ENCODE assay signal across 14 cellular contexts in the genomic region with DNA sequence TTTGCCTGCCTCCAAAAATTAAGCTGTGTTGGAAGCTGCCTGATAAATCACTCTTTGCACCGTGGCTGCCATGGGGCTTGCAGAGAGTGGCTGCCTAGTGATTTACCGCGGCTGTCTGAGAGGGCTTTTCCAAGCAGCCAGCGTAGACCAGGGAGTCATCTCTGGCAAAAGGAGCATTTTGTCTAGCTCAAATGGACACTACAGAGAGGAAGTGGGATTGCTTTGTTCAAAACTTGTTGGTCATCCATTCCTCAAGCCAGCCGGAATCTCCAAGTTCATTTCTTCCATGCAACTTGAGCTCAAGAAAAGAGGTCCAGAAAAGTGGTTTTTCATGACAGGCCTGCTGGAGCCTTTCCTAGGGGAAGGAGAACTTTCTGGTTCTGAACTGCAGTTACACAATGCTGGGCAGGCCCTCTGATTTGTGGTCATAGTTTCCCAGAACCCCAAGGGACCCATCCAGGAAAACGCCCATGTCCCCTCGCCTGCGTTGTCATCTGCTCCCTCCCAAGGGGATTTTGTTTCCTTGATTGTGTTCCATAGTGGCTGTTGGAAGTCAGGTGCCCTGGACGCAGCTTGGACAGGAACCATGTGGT.
DNase-seq lines count a peak whose midpoint lies in the region; TF ChIP-seq lines count a peak whose summit lies in the region.
"Had no signal": no experiment of that assay in that cellular context is flagged by ENCODE, and none has a peak within 500 bp of the region (broad histone marks: within the 10 kb centered on the region; RNA-seq: fewer than 3 reads in every experiment).

No MANE protein-coding gene starts in this region.

- H3K4me1 Mint-ChIP-seq in nephron: peaks cover 49% of the 10 kb centered on the region
- no peaks in the 10 kb centered on the region for H3K4me1 Mint-ChIP-seq in activated CD4-positive, alpha-beta T cell treated with anti-CD3 and anti-CD28 coated beads, Interleukin-2, amount 10 ng/mL, durations not matched to agents 24 days and 14 days

- H3K4me1 ChIP-seq in transverse colon: peaks cover 0 to 2% (median under 1%) of the 10 kb centered on the region in 4 donors
- H3K4me1 ChIP-seq: Caco-2 had no signal

- no peaks in the 10 kb centered on the region for H3K9me3 Mint-ChIP-seq in nephron
- no peaks in the 10 kb centered on the region for H3K9me3 Mint-ChIP-seq in activated CD4-positive, alpha-beta T cell treated with anti-CD3 and anti-CD28 coated beads, Interleukin-2, amount 10 ng/mL, durations not matched to agents 24 days and 14 days
- H3K9me3 Mint-ChIP-seq: natural killer cell; stimulated activated naive B cell treated with anti-CD40 and anti-IgM and Interleukin-4, amounts not matched to agents 10 μg/mL and 1 μg/mL and 100 μg/mL, for 72 hours had no signal

- intact Hi-C loops in transverse colon (cut with DNase I; ENCODE audit: low total_unique reads): loop anchor here (10.0 kb wide), 1 partner anchor 100 kb away; no protein-coding TSS in a partner anchor
- intact Hi-C loops in activated CD4-positive, alpha-beta T cell treated with anti-CD3 and anti-CD28 coated beads, Interleukin-2, amount 10 ng/mL, durations not matched to agents 24 days and 14 days (cut with micrococcal nuclease): no loop called here

- peak overlapping the region; percentile 16 for H3K27ac ChIP-seq in adipose tissue (ENCODE audit: low read depth, low read length)
- peak overlapping the region; percentile 54 to 67 (median 55) for H3K27ac ChIP-seq in transverse colon

- TF ChIP-seq CTCF in fibroblast of villous mesenchyme (IDR thresholded peaks at IDR 0.05; ENCODE audit: insufficient read depth, low read depth, low read length): no peak
- no peak for TF ChIP-seq CTCF in nephron (IDR thresholded peaks at IDR 0.05; ENCODE audit: unreplicated experiment in 3 of 3)
- TF ChIP-seq CTCF in transverse colon (IDR thresholded peaks at IDR 0.05): no peak

- no peaks in the 10 kb centered on the region for H3K36me3 Mint-ChIP-seq in nephron (ENCODE audit: low read depth)
- H3K36me3 Mint-ChIP-seq in activated CD4-positive, alpha-beta T cell treated with anti-CD3 and anti-CD28 coated beads, Interleukin-2, amount 10 ng/mL, durations not matched to agents 24 days and 14 days (ENCODE audit: low read depth): no peaks in the 10 kb centered on the region
- H3K36me3 Mint-ChIP-seq: natural killer cell; stimulated activated naive B cell treated with anti-CD40 and anti-IgM and Interleukin-4, amounts not matched to agents 10 μg/mL and 1 μg/mL and 100 μg/mL, for 72 hours had no signal

- peaks cover 4% of the 10 kb centered on the region for H3K27me3 Mint-ChIP-seq in nephron (ENCODE audit: low read depth)
- peaks cover 16% of the 10 kb centered on the region for H3K27me3 Mint-ChIP-seq in activated CD4-positive, alpha-beta T cell treated with anti-CD3 and anti-CD28 coated beads, Interleukin-2, amount 10 ng/mL, durations not matched to agents 24 days and 14 days

- 38 to 69% (median 42%) methylated on average over 9 of the region's 9 CpGs for WGBS in adipose tissue, 3 donors
- 61 to 64% methylated on average over 8 to 9 of the region's 9 CpGs for WGBS in transverse colon (ENCODE audit: low coverage in 1 of 2), 2 donors

- no peak for TF ChIP-seq POLR2A in transverse colon (IDR thresholded peaks at IDR 0.05)

- H3K4me3 ChIP-seq in fibroblast of villous mesenchyme (ENCODE audit: low read depth, low read length) (no peak overlapping the region), transverse colon (no peak overlapping the region)

- no peaks in the 10 kb centered on the region for H3K36me3 ChIP-seq in transverse colon

- H3K27ac Mint-ChIP-seq in nephron: peak overlapping the region; percentile 88 to 93 (median 93)
- H3K27ac Mint-ChIP-seq in activated CD4-positive, alpha-beta T cell treated with anti-CD3 and anti-CD28 coated beads, Interleukin-2, amount 10 ng/mL, durations not matched to agents 24 days and 14 days: no peak overlapping the region
- H3K27ac Mint-ChIP-seq: natural killer cell; stimulated activated naive B cell treated with anti-CD40 and anti-IgM and Interleukin-4, amounts not matched to agents 10 μg/mL and 1 μg/mL and 100 μg/mL, for 72 hours had no signal

- H3K27me3 ChIP-seq in transverse colon: no peaks in the 10 kb centered on the region

- in situ Hi-C loops in transverse colon (cut with MboI; ENCODE audit: low pct_ligation_motif_present in 1 of 4, low pct_unique_long_range_greater_than_20kb in 1 of 4, low sequenced_read_pairs in 3 of 4): no loop called here

- DNase-seq in fibroblast of villous mesenchyme (ENCODE audit: low read depth) (peak; percentile 21), transverse colon (peak; percentile 15), SKM-1 (lab: John Stamatoyannopoulos, UW; ENCODE audit: unreplicated experiment) (no peak), SHP77 treated with DMSO at 0.1 percent for 48 hours (lab: John Stamatoyannopoulos, UW) (no peak), CD1c-positive myeloid dendritic cell (ENCODE audit: extremely low spot score) (no peak)
- no peak for DNase-seq in activated CD4-positive, alpha-beta T cell treated with anti-CD3 and anti-CD28 coated beads, Interleukin-2, amount 10 ng/mL, durations not matched to agents 24 days and 14 days
- DNase-seq: activated T-cell treated with anti-CD3 and anti-CD28 coated beads for 4 hours; amygdala; Caco-2; natural killer cell; NCI-H1092; stimulated activated naive B cell treated with anti-CD40 and anti-IgM and Interleukin-4, amounts not matched to agents 10 μg/mL and 1 μg/mL and 100 μg/mL, for 72 hours had no signal

- peak overlapping the region in 2 of 3 experiments; percentile 34 to 53 for H3K4me3 Mint-ChIP-seq in nephron
- H3K4me3 Mint-ChIP-seq in activated CD4-positive, alpha-beta T cell treated with anti-CD3 and anti-CD28 coated beads, Interleukin-2, amount 10 ng/mL, durations not matched to agents 24 days and 14 days: no peak overlapping the region
- H3K4me3 Mint-ChIP-seq: natural killer cell; stimulated activated naive B cell treated with anti-CD40 and anti-IgM and Interleukin-4, amounts not matched to agents 10 μg/mL and 1 μg/mL and 100 μg/mL, for 72 hours had no signal

- H3K9me3 ChIP-seq in transverse colon: no peaks in the 10 kb centered on the region
- H3K9me3 ChIP-seq: Caco-2 had no signal

- TF ChIP-seq EP300 in transverse colon (IDR thresholded peaks at IDR 0.05; ENCODE audit: low read depth): peak; percentile 6

Comparison
In these comparisons a context has a peak if more than half of its experiments do, and no peak if none do; other contexts are left out.
1. DNase-seq: peak in fibroblast of villous mesenchyme (single experiment) and transverse colon (single experiment); none in SKM-1 (single experiment), SHP77 treated with DMSO at 0.1 percent for 48 hours (single experiment), activated CD4-positive, alpha-beta T cell treated with anti-CD3 and anti-CD28 coated beads, Interleukin-2, amount 10 ng/mL, durations not matched to agents 24 days and 14 days (single experiment) and CD1c-positive myeloid dendritic cell (single experiment).